In genomic region chr20:10832146-10832545, GRCh38 we compare ENCODE assay signal across 16 cellular contexts.
DNase-seq lines count a peak whose midpoint lies in the region; FAIRE-seq and TF ChIP-seq lines count a peak whose summit lies in the region.
"Had no signal": no experiment of that assay in that cellular context is flagged by ENCODE, and none has a peak within 500 bp of the region (broad histone marks: within the 10 kb centered on the region; RNA-seq: fewer than 3 reads in every experiment).

No MANE protein-coding gene starts in this region.

- FAIRE-seq in RCC 7860 (lab: Jason Lieb, UNC): no peak
- FAIRE-seq in D721Med (lab: Jason Lieb, UNC): no peak
- FAIRE-seq: G401.6 had no signal

- DNase-seq in EL (peak; percentile 67), RCC 7860 (ENCODE audit: low spot score) (peak; percentile 24), choroid plexus epithelial cell (ENCODE audit: low read depth) (peak; percentile 30), kidney glomerular epithelial cell (lab: John Stamatoyannopoulos, UW) (peak; percentile 16), DMS 273 treated with DMSO at 0.1 percent for 48 hours (lab: John Stamatoyannopoulos, UW) (no peak), cerebellar cortex (ENCODE audit: low spot score) (no peak), D721Med (ENCODE audit: insufficient read length, low spot score) (no peak)
- DNase-seq: AML-193; DMS79 treated with DMSO at 0.1 percent for 48 hours; KBM-7; NCI-H1105 treated with DMSO at 0.1 percent for 48 hours; NCI-H1694; NCI-H2081 treated with DMSO at 0.1 percent for 48 hours; NK-92 treated with Interleukin-12 subunit alpha and Interleukin-12 subunit beta, amount 100 ng/mL, for 24 hours had no signal

- no peak overlapping the region for H3K4me3 ChIP-seq in choroid plexus epithelial cell (ENCODE audit: low read depth, low read length)
- H3K4me3 ChIP-seq: HAP-1 had no signal

- TF ChIP-seq CTCF in choroid plexus epithelial cell (conservative IDR thresholded peaks at IDR 0.05; ENCODE audit: low read depth, low read length) (no peak), D721Med (IDR thresholded peaks at IDR 0.05; ENCODE audit: insufficient read depth, missing control alignments) (no peak)

Comparison
In these comparisons a context has a peak if more than half of its experiments do, and no peak if none do; other contexts are left out.
1. DNase-seq: peak in EL (single experiment), RCC 7860 (single experiment), choroid plexus epithelial cell (single experiment) and kidney glomerular epithelial cell (single experiment); none in DMS 273 treated with DMSO at 0.1 percent for 48 hours (single experiment), cerebellar cortex (single experiment) and D721Med (single experiment).